In the genomic region with DNA sequence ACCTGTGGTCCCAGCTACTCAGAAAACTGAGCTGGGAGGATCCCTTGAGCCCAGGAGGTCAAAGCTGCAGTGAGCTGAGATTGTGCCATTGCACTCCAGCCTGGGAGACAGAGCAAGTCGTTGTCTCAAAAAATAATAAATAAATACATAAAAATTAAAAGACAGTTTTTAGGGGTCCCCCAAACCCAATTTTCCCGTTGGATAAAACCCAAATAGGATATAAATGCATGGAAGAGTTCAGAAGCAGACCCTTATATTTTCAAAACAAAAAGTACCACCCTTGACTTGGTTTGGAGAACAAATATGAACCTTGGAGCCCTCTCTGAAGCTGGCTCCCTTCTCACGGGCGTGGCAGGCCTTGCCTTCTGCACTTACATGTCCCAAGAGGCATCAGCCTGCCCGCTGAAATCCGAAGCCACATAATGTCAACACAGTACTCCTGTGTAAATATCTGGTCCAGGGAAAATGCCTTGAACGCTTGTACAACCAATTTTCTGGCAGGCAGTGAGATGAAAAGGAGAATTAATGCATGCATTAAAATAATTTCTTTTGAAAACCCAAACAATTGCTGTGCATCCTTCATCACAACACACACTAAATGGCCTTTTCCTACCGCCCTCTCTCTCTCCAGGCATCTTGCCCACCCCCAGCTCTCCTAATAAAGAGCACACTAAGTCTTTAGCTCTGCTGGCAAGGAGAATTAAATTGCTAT, we compare ENCODE assay signal across 12 cellular contexts. TPM values are rescaled to one million over a fixed set of nuclear protein-coding genes. Genes with fewer than 3 reads are reported as not detected.
DNase-seq lines count a peak whose midpoint lies in the region; ATAC-seq and TF ChIP-seq lines count a peak whose summit lies in the region.
"Had no signal": no experiment of that assay in that cellular context is flagged by ENCODE, and none has a peak within 500 bp of the region (broad histone marks: within the 10 kb centered on the region; RNA-seq: fewer than 3 reads in every experiment).

No MANE protein-coding gene starts in this region.

- DNase-seq in NCI-H2196 (lab: John Stamatoyannopoulos, UW; ENCODE audit: unreplicated experiment) (peak; percentile 20), NCI-H2196 treated with DMSO at 0.1 percent for 48 hours (lab: John Stamatoyannopoulos, UW; ENCODE audit: unreplicated experiment) (no peak), NCI-H460 (ENCODE audit: extremely low read depth, low read depth) (peak; percentile 21), fibroblast of the aortic adventitia (ENCODE audit: low read depth) (peak; percentile 31), stromal cell of bone marrow (ENCODE audit: low read depth) (peak; percentile 16), T1000 (lab: John Stamatoyannopoulos, UW) (no peak), ascending aorta (ENCODE audit: low spot score in 2 of 2) (no peak)
- DNase-seq: activated naive CD8-positive, alpha-beta T cell treated with anti-CD3 and anti-CD28 coated beads, Interleukin-2, amount 10 ng/mL, durations not matched to agents 7 days and 5 days; esophagus squamous epithelium; stimulated activated CD4-positive, alpha-beta T cell treated with anti-CD3 and anti-CD28 coated beads, Interleukin-2, amount 100 ng/mL, for 48 hours had no signal

- ATAC-seq in GM21526 (IDR thresholded peaks at IDR 0.05; ENCODE audit: low FRiP score, unreplicated experiment) = no peak

- H3K4me3 ChIP-seq in fibroblast of the aortic adventitia (ENCODE audit: low read depth, low read length) (no peak overlapping the region), ascending aorta (no peak overlapping the region)
- H3K4me3 ChIP-seq: esophagus squamous epithelium, thoracic aorta had no signal

- no peaks in the 10 kb centered on the region for H3K9me3 ChIP-seq in ascending aorta
- H3K9me3 ChIP-seq: esophagus squamous epithelium, thoracic aorta had no signal

- H3K27ac ChIP-seq in ascending aorta = no peak overlapping the region
- H3K27ac ChIP-seq: thoracic aorta had no signal

- H3K27me3 ChIP-seq in ascending aorta = no peaks in the 10 kb centered on the region
- H3K27me3 ChIP-seq: esophagus squamous epithelium had no signal

- no peaks in the 10 kb centered on the region for H3K36me3 ChIP-seq in ascending aorta
- H3K36me3 ChIP-seq: esophagus squamous epithelium, thoracic aorta had no signal

- intact Hi-C loops in ascending aorta (cut with DNase I) = no loop called here

- TF ChIP-seq CTCF in fibroblast of the aortic adventitia (IDR thresholded peaks at IDR 0.05; ENCODE audit: insufficient read depth, low read length) (no peak), ascending aorta (IDR thresholded peaks at IDR 0.05) (no peak)

- H3K4me1 ChIP-seq in ascending aorta = no peaks in the 10 kb centered on the region

RNA-seq across cellular contexts. Expression of gene PARD3, which starts 46.4 kb away (rescaled TPM):
- total RNA-seq in NCI-H460 (2014; rRNA removed; shearing (Covaris generic)) = 71.6 and 75.1 TPM in 2 replicates
- polyA plus RNA-seq in NCI-H460 (2014; cell fraction: nucleus; rRNA removed) = 20.4 and 26.5 TPM in 2 replicates
- total RNA-seq in fibroblast of the aortic adventitia (ENCODE audit: low replicate concordance) (42.1 and 86.8 TPM in 2 replicates), ascending aorta (37.5 TPM)

Comparison
In these comparisons a context has a peak if more than half of its experiments do, and no peak if none do; other contexts are left out.
1. DNase-seq: peak in NCI-H2196 (single experiment), NCI-H460 (single experiment), fibroblast of the aortic adventitia (single experiment) and stromal cell of bone marrow (single experiment); none in NCI-H2196 treated with DMSO at 0.1 percent for 48 hours (single experiment), T1000 (single experiment) and ascending aorta (0 of 2).